31 cellular contexts compared by ENCODE assay signal in the genomic region with DNA sequence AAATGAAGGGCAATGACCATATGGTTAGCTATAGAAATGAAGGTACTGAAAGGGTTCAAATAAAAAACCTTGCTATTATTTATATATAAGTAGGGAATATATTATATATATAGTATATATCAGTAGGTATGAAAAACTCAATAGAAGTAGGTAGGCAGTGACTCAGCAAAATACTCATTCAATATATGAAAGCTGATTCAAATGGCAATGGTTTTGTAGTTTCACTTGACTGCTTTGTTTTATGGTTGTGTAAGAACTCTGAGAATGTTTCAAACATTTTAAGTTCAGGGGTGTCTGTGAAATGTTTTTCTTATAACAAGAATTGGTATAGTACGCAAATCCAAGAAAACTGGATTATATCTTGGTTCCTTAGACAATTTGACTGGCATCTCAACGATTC. TPM values are rescaled to one million over a fixed set of nuclear protein-coding genes. Genes with fewer than 3 reads are reported as not detected.
DNase-seq lines count a peak whose midpoint lies in the region; ATAC-seq, FAIRE-seq and TF ChIP-seq lines count a peak whose summit lies in the region.
"Had no signal": no experiment of that assay in that cellular context is flagged by ENCODE, and none has a peak within 500 bp of the region (broad histone marks: within the 10 kb centered on the region; RNA-seq: fewer than 3 reads in every experiment).

No MANE protein-coding gene starts in this region.

- no peak overlapping the region for H3K4me2 ChIP-seq in PC-9

- H2AFZ ChIP-seq in PC-9, result no peak overlapping the region

- no peak for ATAC-seq in GM18873 (IDR thresholded peaks at IDR 0.05; ENCODE audit: low FRiP score, unreplicated experiment)
- ATAC-seq: activated CD4-positive, alpha-beta T cell treated with anti-CD3 and anti-CD28 coated beads for 36 hours; lower lobe of right lung; upper lobe of right lung had no signal

- CTCF ChIA-PET in MCF 10A (lab: Yijun Ruan, JAX) (interaction anchor here (0.7 kb wide), 2 partner anchors 133 to 311 kb away, joined by 3 to 4 read pairs; no protein-coding TSS in a partner anchor), PC-9 (lab: Charles Lee) (no interaction called here)

- intact Hi-C loops in MCF 10A (cut with micrococcal nuclease), result no loop called here
- intact Hi-C loops in breast epithelium (cut with DNase I; ENCODE audit: low total_unique reads), result no loop called here
- intact Hi-C loops in PC-9 (cut with micrococcal nuclease; ENCODE audit: unreplicated experiment), result no loop called here

- peaks cover 14% of the 10 kb centered on the region for H3F3A ChIP-seq in PC-9 (ENCODE audit: insufficient read depth, low read depth)

- POLR2A ChIA-PET in MCF 10A (lab: Yijun Ruan, JAX), result interaction anchor here (1.2 to 1.3 kb wide), 2 partner anchors 11 to 75 kb away, joined by 3 to 4 read pairs; a partner anchor contains a TSS
- POLR2A ChIA-PET in PC-9 (lab: Charles Lee; ENCODE audit: unreplicated experiment), result no interaction called here

- H3K9me3 Mint-ChIP-seq in MCF 10A (ENCODE audit: unreplicated experiment), result no peaks in the 10 kb centered on the region

- H3K27ac ChIP-seq in breast epithelium, result no peak overlapping the region
- peak overlapping the region; percentile 57; the same call in 1 of the 2 replicates for H3K27ac ChIP-seq in PC-9
- H3K27ac ChIP-seq in small intestine (ENCODE audit: low read depth in 1 of 2, low read length in 1 of 2), result no peak overlapping the region
- no peak overlapping the region for H3K27ac ChIP-seq in WERI-Rb-1
- H3K27ac ChIP-seq: adrenal gland, brain microvascular endothelial cell, esophagus muscularis mucosa, HL-60, lower lobe of right lung, SJCRH30, upper lobe of right lung had no signal

- TF ChIP-seq POLR2A in breast epithelium (IDR thresholded peaks at IDR 0.05), result no peak

- 71 to 89% (median 81%) methylated on average over 2 of the region's 2 CpGs for WGBS in small intestine, 3 donors

- H3K36me3 ChIP-seq in breast epithelium (no peaks in the 10 kb centered on the region), PC-9 (ENCODE audit: low read depth) (no peaks in the 10 kb centered on the region), small intestine (ENCODE audit: control insufficient read depth in 2 of 2, insufficient read depth in 2 of 2, low read length in 2 of 2) (no peaks in the 10 kb centered on the region), WERI-Rb-1 (no peaks in the 10 kb centered on the region)
- H3K36me3 ChIP-seq: adrenal gland, brain microvascular endothelial cell, esophagus muscularis mucosa, lower lobe of right lung, MG63, SJCRH30, upper lobe of right lung had no signal

- peaks cover 35% of the 10 kb centered on the region for H3K79me2 ChIP-seq in PC-9 (ENCODE audit: low read depth)

- no peak overlapping the region for H3K4me3 Mint-ChIP-seq in MCF 10A (ENCODE audit: unreplicated experiment)
- H3K4me3 Mint-ChIP-seq: activated CD4-positive, alpha-beta T cell treated with anti-CD3 and anti-CD28 coated beads for 36 hours; activated T-cell treated with anti-CD3 and anti-CD28 coated beads, Interleukin-2, amount 50 U/mL, for 24 hours; neural crest cell; T-helper 1 cell treated with Interleukin-12 subunit alpha and Interleukin-12 subunit beta and Interleukin-4 antibody, amounts not matched to agents 30 μg/mL and 1 μg/mL, for 36 hours had no signal

- H3K27me3 ChIP-seq in breast epithelium (no peaks in the 10 kb centered on the region), PC-9 (ENCODE audit: insufficient read depth, low read depth) (no peaks in the 10 kb centered on the region), small intestine (ENCODE audit: control insufficient read depth in 2 of 2, insufficient read depth in 2 of 2, low read length in 2 of 2) (no peaks in the 10 kb centered on the region), WERI-Rb-1 (ENCODE audit: insufficient read depth, low read depth, severe bottlenecking) (peaks cover 6% of the 10 kb centered on the region)
- H3K27me3 ChIP-seq: adrenal gland, brain microvascular endothelial cell, esophagus muscularis mucosa, MG63, SJCRH30, upper lobe of right lung had no signal

- H3K4me1 ChIP-seq in breast epithelium (no peaks in the 10 kb centered on the region), PC-9 (replicated peaks; ENCODE audit: insufficient read depth) (peaks cover 45% of the 10 kb centered on the region), small intestine (ENCODE audit: control insufficient read depth in 2 of 2, insufficient read depth in 1 of 2, low read depth in 1 of 2, low read length in 1 of 2) (peaks cover 0 to 3% of the 10 kb centered on the region in 2 donors)
- H3K4me1 ChIP-seq: upper lobe of right lung had no signal

- H3K4me1 Mint-ChIP-seq in MCF 10A (ENCODE audit: insufficient read depth, unreplicated experiment), result no peaks in the 10 kb centered on the region

- H3K4me3 ChIP-seq in breast epithelium (no peak overlapping the region), PC-9 (no peak overlapping the region), epithelial cell of esophagus (ENCODE audit: low read length) (no peak overlapping the region), small intestine (ENCODE audit: low read depth in 1 of 2, low read length in 2 of 2) (no peak overlapping the region), WERI-Rb-1 (ENCODE audit: low read depth, low read length) (no peak overlapping the region)
- H3K4me3 ChIP-seq: adrenal gland, esophagus muscularis mucosa, lower lobe of right lung, MG63, SJCRH30, upper lobe of right lung had no signal

- DNase-seq in MCF 10A (ENCODE audit: unreplicated experiment) (peak; percentile 32), breast epithelium (ENCODE audit: low spot score in 2 of 2) (no peak), PC-9 (no peak), epithelial cell of esophagus (ENCODE audit: low read depth) (peak; percentile 39), small intestine (no peak), NK-92 (lab: John Stamatoyannopoulos, UW; ENCODE audit: unreplicated experiment) (no peak), WERI-Rb-1 (no peak)
- DNase-seq: activated CD4-positive, alpha-beta T cell treated with anti-CD3 and anti-CD28 coated beads for 36 hours; activated CD8-positive, alpha-beta memory T cell treated with anti-CD3 and anti-CD28 coated beads for 24 hours; activated T-cell treated with anti-CD3 and anti-CD28 coated beads, Interleukin-2, amount 50 U/mL, for 24 hours; adrenal gland; brain microvascular endothelial cell; cortex of kidney; glutamatergic neuron; HCEC 1CT; kidney glomerular epithelial cell; lower lobe of right lung; MG63; NCI-H1417 treated with DMSO at 0.1 percent for 48 hours; NCI-H2107; NCI-H446; posterior cingulate gyrus; SJCRH30; upper lobe of right lung had no signal

- no peaks in the 10 kb centered on the region for H3K9me3 ChIP-seq in breast epithelium
- peaks cover 9% of the 10 kb centered on the region for H3K9me3 ChIP-seq in PC-9 (ENCODE audit: insufficient read depth, low read depth)
- H3K9me3 ChIP-seq in small intestine (ENCODE audit: control insufficient read depth, low read depth), result no peaks in the 10 kb centered on the region
- H3K9me3 ChIP-seq in WERI-Rb-1 (ENCODE audit: severe bottlenecking), result peaks cover 8% of the 10 kb centered on the region
- H3K9me3 ChIP-seq: adrenal gland, esophagus muscularis mucosa, lower lobe of right lung, upper lobe of right lung had no signal

- H3K36me3 Mint-ChIP-seq in MCF 10A (ENCODE audit: insufficient read depth, unreplicated experiment), result peaks cover 10% of the 10 kb centered on the region

- BruUV-seq in MCF 10A (replicated peaks; lab: Mats Ljungman, UMichigan) (no TSS peak), PC-9 (replicated peaks; lab: Mats Ljungman, UMichigan) (no TSS peak)

- no peak overlapping the region for H3K27ac Mint-ChIP-seq in MCF 10A (ENCODE audit: low read depth, unreplicated experiment)
- H3K27ac Mint-ChIP-seq: activated CD4-positive, alpha-beta T cell treated with anti-CD3 and anti-CD28 coated beads for 36 hours; activated T-cell treated with anti-CD3 and anti-CD28 coated beads, Interleukin-2, amount 50 U/mL, for 24 hours; T-helper 1 cell treated with Interleukin-12 subunit alpha and Interleukin-12 subunit beta and Interleukin-4 antibody, amounts not matched to agents 30 μg/mL and 1 μg/mL, for 36 hours had no signal

- FAIRE-seq in small intestine (lab: Jason Lieb, UNC), result peak; percentile 5
- FAIRE-seq: A204.1, GM12891 had no signal

- no peak for TF ChIP-seq CTCF in MCF 10A (IDR thresholded peaks at IDR 0.05; ENCODE audit: unreplicated experiment)
- no peak for TF ChIP-seq CTCF in breast epithelium (IDR thresholded peaks at IDR 0.05)
- TF ChIP-seq CTCF in PC-9 (conservative IDR thresholded peaks at IDR 0.05), result no peak
- TF ChIP-seq CTCF in epithelial cell of esophagus (IDR thresholded peaks at IDR 0.05; ENCODE audit: insufficient read depth, low read depth, low read length, missing control alignments), result no peak
- no peak for TF ChIP-seq CTCF in WERI-Rb-1 (IDR thresholded peaks at IDR 0.05; ENCODE audit: low read depth, low read length)

- 0 out of 2 replicates have a peak, but pooled peaks cover 3% of the 10 kb centered on the region for H4K20me1 ChIP-seq in PC-9 (ENCODE audit: insufficient read depth)

- 0 out of 2 replicates have a peak, but pooled peaks cover 3% of the 10 kb centered on the region for H3K9me2 ChIP-seq in PC-9 (ENCODE audit: insufficient read depth)

- no peaks in the 10 kb centered on the region for H3K27me3 Mint-ChIP-seq in MCF 10A (ENCODE audit: insufficient read depth, unreplicated experiment)
- H3K27me3 Mint-ChIP-seq: activated CD4-positive, alpha-beta T cell treated with anti-CD3 and anti-CD28 coated beads for 36 hours had no signal

RNA-seq across cellular contexts. Expression of a gene that starts 4.1 kb away (rescaled TPM):
- 5.5 and 6.6 TPM in 2 replicates for total RNA-seq in MCF 10A (2022)
- 1 to 10 TPM; 4.9 to 6.4 (median 5.0) TPM for total RNA-seq in breast epithelium
- 5.8 and 7.8 TPM in 2 replicates for total RNA-seq in PC-9 (2021)
- 1 to 10 TPM in 1 of 3 donors, under 1 TPM in 2; 0.45 to 1.1 (median 0.54) TPM for polyA plus RNA-seq in small intestine

Comparison
In these comparisons a context has a peak if more than half of its experiments do, and no peak if none do; other contexts are left out.
1. DNase-seq: peak in MCF 10A (single experiment) and epithelial cell of esophagus (single experiment); none in breast epithelium (0 of 2), PC-9 (0 of 2), small intestine (single experiment), NK-92 (single experiment) and WERI-Rb-1 (single experiment).